ENCODE assay signal across 1 cellular context in the genomic region with DNA sequence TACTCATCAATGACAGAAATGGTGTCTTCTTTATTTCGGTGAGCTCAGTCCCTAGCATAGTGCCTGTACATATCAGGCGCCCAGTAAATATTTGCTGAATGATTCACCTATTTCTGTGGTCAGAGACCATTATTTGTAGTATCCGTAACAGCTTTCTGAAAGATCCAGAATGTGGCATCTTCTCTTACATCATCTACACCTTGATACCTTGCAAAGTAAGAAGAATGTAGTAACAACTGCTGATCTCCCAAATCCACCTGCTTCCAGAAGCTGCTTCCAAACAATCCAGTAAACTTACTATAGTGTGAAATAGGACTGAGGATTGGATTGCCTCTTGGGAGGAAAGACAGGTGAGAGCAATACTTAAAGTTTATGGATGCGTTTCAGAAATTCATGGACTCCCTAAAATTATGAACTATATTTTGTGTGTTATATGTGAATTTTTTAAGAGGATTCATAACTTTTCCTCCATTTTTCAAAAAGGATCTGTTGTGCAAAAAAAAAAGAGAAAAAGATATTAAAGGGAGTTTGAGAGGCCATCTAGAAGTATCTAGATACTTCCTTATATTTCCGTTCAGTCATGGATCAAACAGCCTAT.
TF ChIP-seq lines count a peak whose summit lies in the region.

No MANE protein-coding gene starts in this region.

TF ChIP-seq in HepG2, 621 proteins besides CTCF, POLR2A, EP300 and RAD21 (continued from another document and continues in another):
- TF ChIP-seq, protein P1, sequence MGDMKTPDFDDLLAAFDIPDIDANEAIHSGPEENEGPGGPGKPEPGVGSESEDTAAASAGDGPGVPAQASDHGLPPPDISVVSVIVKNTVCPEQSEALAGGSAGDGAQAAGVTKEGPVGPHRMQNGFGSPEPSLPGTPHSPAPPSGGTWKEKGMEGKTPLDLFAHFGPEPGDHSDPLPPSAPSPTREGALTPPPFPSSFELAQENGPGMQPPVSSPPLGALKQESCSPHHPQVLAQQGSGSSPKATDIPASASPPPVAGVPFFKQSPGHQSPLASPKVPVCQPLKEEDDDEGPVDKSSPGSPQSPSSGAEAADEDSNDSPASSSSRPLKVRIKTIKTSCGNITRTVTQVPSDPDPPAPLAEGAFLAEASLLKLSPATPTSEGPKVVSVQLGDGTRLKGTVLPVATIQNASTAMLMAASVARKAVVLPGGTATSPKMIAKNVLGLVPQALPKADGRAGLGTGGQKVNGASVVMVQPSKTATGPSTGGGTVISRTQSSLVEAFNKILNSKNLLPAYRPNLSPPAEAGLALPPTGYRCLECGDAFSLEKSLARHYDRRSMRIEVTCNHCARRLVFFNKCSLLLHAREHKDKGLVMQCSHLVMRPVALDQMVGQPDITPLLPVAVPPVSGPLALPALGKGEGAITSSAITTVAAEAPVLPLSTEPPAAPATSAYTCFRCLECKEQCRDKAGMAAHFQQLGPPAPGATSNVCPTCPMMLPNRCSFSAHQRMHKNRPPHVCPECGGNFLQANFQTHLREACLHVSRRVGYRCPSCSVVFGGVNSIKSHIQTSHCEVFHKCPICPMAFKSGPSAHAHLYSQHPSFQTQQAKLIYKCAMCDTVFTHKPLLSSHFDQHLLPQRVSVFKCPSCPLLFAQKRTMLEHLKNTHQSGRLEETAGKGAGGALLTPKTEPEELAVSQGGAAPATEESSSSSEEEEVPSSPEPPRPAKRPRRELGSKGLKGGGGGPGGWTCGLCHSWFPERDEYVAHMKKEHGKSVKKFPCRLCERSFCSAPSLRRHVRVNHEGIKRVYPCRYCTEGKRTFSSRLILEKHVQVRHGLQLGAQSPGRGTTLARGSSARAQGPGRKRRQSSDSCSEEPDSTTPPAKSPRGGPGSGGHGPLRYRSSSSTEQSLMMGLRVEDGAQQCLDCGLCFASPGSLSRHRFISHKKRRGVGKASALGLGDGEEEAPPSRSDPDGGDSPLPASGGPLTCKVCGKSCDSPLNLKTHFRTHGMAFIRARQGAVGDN (CRISPR knock-in tag; IDR thresholded peaks at IDR 0.05): no peak
- no peak for TF ChIP-seq ZBTB8A (CRISPR knock-in tag; IDR thresholded peaks at IDR 0.05; ENCODE audit: borderline replicate concordance, low read depth)
- TF ChIP-seq PRPF4 (IDR thresholded peaks at IDR 0.05; ENCODE audit: low read depth, low read length, poor library complexity, severe bottlenecking): no peak
- TF ChIP-seq ZSCAN12 (CRISPR knock-in tag; IDR thresholded peaks at IDR 0.05): no peak
- TF ChIP-seq EHMT2 (IDR thresholded peaks at IDR 0.05; ENCODE audit: borderline replicate concordance, low read depth, low read length): no peak
- no peak for TF ChIP-seq ZNF251 (CRISPR knock-in tag; IDR thresholded peaks at IDR 0.05)
- no peak for TF ChIP-seq GTF2F1 (IDR thresholded peaks at IDR 0.05; ENCODE audit: low read length)
- TF ChIP-seq FOXK1 (CRISPR knock-in tag; IDR thresholded peaks at IDR 0.05; ENCODE audit: borderline replicate concordance, low read depth): peak; percentile 72; the same call in 1 of the 2 replicates
- TF ChIP-seq IKZF4 (CRISPR knock-in tag; IDR thresholded peaks at IDR 0.05; ENCODE audit: borderline replicate concordance, low read depth, not compliant biosample characterization): no peak
- peak; percentile 61 for TF ChIP-seq SAP130 (CRISPR knock-in tag; IDR thresholded peaks at IDR 0.05; ENCODE audit: low read depth)
- TF ChIP-seq, protein P2, sequence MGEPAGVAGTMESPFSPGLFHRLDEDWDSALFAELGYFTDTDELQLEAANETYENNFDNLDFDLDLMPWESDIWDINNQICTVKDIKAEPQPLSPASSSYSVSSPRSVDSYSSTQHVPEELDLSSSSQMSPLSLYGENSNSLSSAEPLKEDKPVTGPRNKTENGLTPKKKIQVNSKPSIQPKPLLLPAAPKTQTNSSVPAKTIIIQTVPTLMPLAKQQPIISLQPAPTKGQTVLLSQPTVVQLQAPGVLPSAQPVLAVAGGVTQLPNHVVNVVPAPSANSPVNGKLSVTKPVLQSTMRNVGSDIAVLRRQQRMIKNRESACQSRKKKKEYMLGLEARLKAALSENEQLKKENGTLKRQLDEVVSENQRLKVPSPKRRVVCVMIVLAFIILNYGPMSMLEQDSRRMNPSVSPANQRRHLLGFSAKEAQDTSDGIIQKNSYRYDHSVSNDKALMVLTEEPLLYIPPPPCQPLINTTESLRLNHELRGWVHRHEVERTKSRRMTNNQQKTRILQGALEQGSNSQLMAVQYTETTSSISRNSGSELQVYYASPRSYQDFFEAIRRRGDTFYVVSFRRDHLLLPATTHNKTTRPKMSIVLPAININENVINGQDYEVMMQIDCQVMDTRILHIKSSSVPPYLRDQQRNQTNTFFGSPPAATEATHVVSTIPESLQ (CRISPR knock-in tag; conservative IDR thresholded peaks at IDR 0.05): no peak
- TF ChIP-seq ZNF547 (CRISPR knock-in tag; IDR thresholded peaks at IDR 0.05): no peak
- TF ChIP-seq KAT7 (CRISPR knock-in tag; IDR thresholded peaks at IDR 0.05; ENCODE audit: borderline replicate concordance): no peak
- TF ChIP-seq, protein P3, sequence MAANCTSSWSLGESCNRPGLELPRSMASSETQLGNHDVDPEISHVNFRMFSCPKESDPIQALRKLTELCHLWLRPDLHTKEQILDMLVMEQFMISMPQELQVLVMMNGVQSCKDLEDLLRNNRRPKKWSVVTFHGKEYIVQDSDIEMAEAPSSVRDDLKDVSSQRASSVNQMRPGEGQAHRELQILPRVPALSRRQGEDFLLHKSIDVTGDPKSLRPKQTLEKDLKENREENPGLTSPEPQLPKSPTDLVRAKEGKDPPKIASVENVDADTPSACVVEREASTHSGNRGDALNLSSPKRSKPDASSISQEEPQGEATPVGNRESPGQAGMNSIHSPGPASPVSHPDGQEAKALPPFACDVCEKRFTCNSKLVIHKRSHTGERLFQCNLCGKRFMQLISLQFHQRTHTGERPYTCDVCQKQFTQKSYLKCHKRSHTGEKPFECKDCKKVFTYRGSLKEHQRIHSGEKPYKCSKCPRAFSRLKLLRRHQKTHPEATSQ (CRISPR knock-in tag; IDR thresholded peaks at IDR 0.05; ENCODE audit: borderline replicate concordance): no peak
- TF ChIP-seq NFIB (CRISPR knock-in tag; IDR thresholded peaks at IDR 0.05; ENCODE audit: borderline replicate concordance): no peak
- TF ChIP-seq SATB2 (CRISPR knock-in tag; IDR thresholded peaks at IDR 0.05): no peak
- TF ChIP-seq, protein P4, sequence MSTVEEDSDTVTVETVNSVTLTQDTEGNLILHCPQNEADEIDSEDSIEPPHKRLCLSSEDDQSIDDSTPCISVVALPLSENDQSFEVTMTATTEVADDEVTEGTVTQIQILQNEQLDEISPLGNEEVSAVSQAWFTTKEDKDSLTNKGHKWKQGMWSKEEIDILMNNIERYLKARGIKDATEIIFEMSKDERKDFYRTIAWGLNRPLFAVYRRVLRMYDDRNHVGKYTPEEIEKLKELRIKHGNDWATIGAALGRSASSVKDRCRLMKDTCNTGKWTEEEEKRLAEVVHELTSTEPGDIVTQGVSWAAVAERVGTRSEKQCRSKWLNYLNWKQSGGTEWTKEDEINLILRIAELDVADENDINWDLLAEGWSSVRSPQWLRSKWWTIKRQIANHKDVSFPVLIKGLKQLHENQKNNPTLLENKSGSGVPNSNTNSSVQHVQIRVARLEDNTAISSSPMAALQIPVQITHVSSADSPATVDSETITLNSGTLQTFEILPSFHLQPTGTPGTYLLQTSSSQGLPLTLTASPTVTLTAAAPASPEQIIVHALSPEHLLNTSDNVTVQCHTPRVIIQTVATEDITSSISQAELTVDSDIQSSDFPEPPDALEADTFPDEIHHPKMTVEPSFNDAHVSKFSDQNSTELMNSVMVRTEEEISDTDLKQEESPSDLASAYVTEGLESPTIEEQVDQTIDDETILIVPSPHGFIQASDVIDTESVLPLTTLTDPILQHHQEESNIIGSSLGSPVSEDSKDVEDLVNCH (CRISPR knock-in tag; IDR thresholded peaks at IDR 0.05): no peak
- TF ChIP-seq, protein P5, sequence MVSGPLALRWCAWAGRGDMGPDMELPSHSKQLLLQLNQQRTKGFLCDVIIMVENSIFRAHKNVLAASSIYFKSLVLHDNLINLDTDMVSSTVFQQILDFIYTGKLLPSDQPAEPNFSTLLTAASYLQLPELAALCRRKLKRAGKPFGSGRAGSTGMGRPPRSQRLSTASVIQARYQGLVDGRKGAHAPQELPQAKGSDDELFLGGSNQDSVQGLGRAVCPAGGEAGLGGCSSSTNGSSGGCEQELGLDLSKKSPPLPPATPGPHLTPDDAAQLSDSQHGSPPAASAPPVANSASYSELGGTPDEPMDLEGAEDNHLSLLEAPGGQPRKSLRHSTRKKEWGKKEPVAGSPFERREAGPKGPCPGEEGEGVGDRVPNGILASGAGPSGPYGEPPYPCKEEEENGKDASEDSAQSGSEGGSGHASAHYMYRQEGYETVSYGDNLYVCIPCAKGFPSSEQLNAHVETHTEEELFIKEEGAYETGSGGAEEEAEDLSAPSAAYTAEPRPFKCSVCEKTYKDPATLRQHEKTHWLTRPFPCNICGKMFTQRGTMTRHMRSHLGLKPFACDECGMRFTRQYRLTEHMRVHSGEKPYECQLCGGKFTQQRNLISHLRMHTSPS (CRISPR knock-in tag; IDR thresholded peaks at IDR 0.05; ENCODE audit: low read depth): no peak
- TF ChIP-seq, protein P6, sequence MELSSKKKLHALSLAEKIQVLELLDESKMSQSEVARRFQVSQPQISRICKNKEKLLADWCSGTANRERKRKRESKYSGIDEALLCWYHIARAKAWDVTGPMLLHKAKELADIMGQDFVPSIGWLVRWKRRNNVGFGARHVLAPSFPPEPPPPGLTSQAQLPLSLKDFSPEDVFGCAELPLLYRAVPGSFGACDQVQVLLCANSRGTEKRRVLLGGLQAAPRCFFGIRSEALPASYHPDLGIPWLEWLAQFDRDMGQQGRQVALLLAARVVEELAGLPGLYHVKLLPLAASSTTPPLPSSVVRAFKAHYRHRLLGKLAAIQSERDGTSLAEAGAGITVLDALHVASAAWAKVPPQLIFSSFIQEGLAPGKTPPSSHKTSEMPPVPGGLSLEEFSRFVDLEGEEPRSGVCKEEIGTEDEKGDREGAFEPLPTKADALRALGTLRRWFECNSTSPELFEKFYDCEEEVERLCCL (CRISPR knock-in tag; IDR thresholded peaks at IDR 0.05; ENCODE audit: borderline replicate concordance): no peak
- no peak for TF ChIP-seq ZNF326 (CRISPR knock-in tag; IDR thresholded peaks at IDR 0.05; ENCODE audit: borderline replicate concordance)
- TF ChIP-seq ZNF564 (CRISPR knock-in tag; IDR thresholded peaks at IDR 0.05): no peak
- TF ChIP-seq HOXA3 (CRISPR knock-in tag; IDR thresholded peaks at IDR 0.05): no peak
- TF ChIP-seq, protein P7, sequence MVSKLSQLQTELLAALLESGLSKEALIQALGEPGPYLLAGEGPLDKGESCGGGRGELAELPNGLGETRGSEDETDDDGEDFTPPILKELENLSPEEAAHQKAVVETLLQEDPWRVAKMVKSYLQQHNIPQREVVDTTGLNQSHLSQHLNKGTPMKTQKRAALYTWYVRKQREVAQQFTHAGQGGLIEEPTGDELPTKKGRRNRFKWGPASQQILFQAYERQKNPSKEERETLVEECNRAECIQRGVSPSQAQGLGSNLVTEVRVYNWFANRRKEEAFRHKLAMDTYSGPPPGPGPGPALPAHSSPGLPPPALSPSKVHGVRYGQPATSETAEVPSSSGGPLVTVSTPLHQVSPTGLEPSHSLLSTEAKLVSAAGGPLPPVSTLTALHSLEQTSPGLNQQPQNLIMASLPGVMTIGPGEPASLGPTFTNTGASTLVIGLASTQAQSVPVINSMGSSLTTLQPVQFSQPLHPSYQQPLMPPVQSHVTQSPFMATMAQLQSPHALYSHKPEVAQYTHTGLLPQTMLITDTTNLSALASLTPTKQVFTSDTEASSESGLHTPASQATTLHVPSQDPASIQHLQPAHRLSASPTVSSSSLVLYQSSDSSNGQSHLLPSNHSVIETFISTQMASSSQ (IDR thresholded peaks at IDR 0.05; ENCODE audit: low read depth): no peak
- TF ChIP-seq, protein P7 (CRISPR knock-in tag; IDR thresholded peaks at IDR 0.05; ENCODE audit: borderline replicate concordance): no peak
- no peak for TF ChIP-seq ZNF34 (CRISPR knock-in tag; IDR thresholded peaks at IDR 0.05; ENCODE audit: borderline replicate concordance)
- TF ChIP-seq, protein P8, sequence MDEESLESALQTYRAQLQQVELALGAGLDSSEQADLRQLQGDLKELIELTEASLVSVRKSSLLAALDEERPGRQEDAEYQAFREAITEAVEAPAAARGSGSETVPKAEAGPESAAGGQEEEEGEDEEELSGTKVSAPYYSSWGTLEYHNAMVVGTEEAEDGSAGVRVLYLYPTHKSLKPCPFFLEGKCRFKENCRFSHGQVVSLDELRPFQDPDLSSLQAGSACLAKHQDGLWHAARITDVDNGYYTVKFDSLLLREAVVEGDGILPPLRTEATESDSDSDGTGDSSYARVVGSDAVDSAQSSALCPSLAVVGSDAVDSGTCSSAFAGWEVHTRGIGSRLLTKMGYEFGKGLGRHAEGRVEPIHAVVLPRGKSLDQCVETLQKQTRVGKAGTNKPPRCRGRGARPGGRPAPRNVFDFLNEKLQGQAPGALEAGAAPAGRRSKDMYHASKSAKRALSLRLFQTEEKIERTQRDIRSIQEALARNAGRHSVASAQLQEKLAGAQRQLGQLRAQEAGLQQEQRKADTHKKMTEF (CRISPR knock-in tag; IDR thresholded peaks at IDR 0.05): peak; percentile 36; the same call in 1 of the 2 replicates
- no peak for TF ChIP-seq KLF13 (CRISPR knock-in tag; IDR thresholded peaks at IDR 0.05)
- TF ChIP-seq IRF2 (CRISPR knock-in tag; IDR thresholded peaks at IDR 0.05): peak; percentile 63
- TF ChIP-seq ZNF703 (CRISPR knock-in tag; IDR thresholded peaks at IDR 0.05; ENCODE audit: borderline replicate concordance): no peak
- TF ChIP-seq ZNF263 (CRISPR knock-in tag; IDR thresholded peaks at IDR 0.05): no peak
- TF ChIP-seq CREB1 (IDR thresholded peaks at IDR 0.05): peak; percentile 31; the same call in 1 of the 2 replicates
- peak; percentile 82 for TF ChIP-seq CREB1 (CRISPR knock-in tag; IDR thresholded peaks at IDR 0.05)
- no peak for TF ChIP-seq NCOA5 (CRISPR knock-in tag; IDR thresholded peaks at IDR 0.05)
